8 cellular contexts compared by ENCODE assay signal in genomic region chr16:11345040-11345862, GRCh38. TPM values are rescaled to one million over a fixed set of nuclear protein-coding genes. Genes with fewer than 3 reads are reported as not detected.
DNase-seq lines count a peak whose midpoint lies in the region; ATAC-seq and TF ChIP-seq lines count a peak whose summit lies in the region.

TSS of gene RMI2 (plus strand) at chr16:11345459. CDS start at chr16:11345472, 13 bp downstream.

- H2AK9ac ChIP-seq in IMR-90 (replicated peaks; ENCODE audit: low read depth, low read length, poor library complexity) = peak within 1 kb of the TSS; percentile 53

- H3K36me3 ChIP-seq in IMR-90 (ENCODE audit: control insufficient read depth, insufficient read depth, low read length) (no peaks in the 10 kb centered on the region), OCI-LY7 (ENCODE audit: insufficient read depth, low read length) (peaks cover 31% of the 10 kb centered on the region)

- peak within 1 kb of the TSS; percentile 73 for H3K56ac ChIP-seq in IMR-90 (ENCODE audit: extremely low read depth, insufficient read depth, low read length)

- peak within 1 kb of the TSS; percentile 38 to 74; a peak in 3 of 4 replicates for H4K8ac ChIP-seq in IMR-90 (ENCODE audit: low read depth in 2 of 2, low read length in 2 of 2)

- BruUV-seq in IMR-90 (replicated peaks; lab: Mats Ljungman, UMichigan) (no TSS peak), OCI-LY7 (replicated peaks; lab: Mats Ljungman, UMichigan) (no TSS peak)

- H3K9me1 ChIP-seq in IMR-90 (ENCODE audit: insufficient read depth, low read length) = peaks cover 15% of the 10 kb centered on the region; the same call in 1 of the 2 replicates

- TF ChIP-seq CTCF in IMR-90 (conservative IDR thresholded peaks at IDR 0.05; ENCODE audit: low read depth, low read length) (no peak), OCI-LY7 (conservative IDR thresholded peaks at IDR 0.05; ENCODE audit: low read length) (no peak), epithelial cell of esophagus (IDR thresholded peaks at IDR 0.05; ENCODE audit: insufficient read depth, low read depth, low read length, missing control alignments) (no peak)

- no peak for TF ChIP-seq RAD21 in IMR-90 (IDR thresholded peaks at IDR 0.05; ENCODE audit: low read length)

- CTCF ChIA-PET in IMR-90 (lab: Yijun Ruan, JAX) (no interaction called here), OCI-LY7 (lab: Charles Lee; ENCODE audit: unreplicated experiment) (interaction anchor here (0.6 kb wide), 2 partner anchors 153 to 682 kb away, joined by 6 read pairs; no protein-coding TSS in a partner anchor)

- H4K20me1 ChIP-seq in IMR-90 (ENCODE audit: insufficient read depth, low read length) (no peaks in the 10 kb centered on the region), OCI-LY7 (ENCODE audit: insufficient read depth, low read length) (no peaks in the 10 kb centered on the region)

- H3K4me2 ChIP-seq in IMR-90 (ENCODE audit: low read depth, low read length) = peak within 1 kb of the TSS; percentile 99
- H3K4me2 ChIP-seq in OCI-LY7 (ENCODE audit: low read length) = peak within 1 kb of the TSS; percentile 99

- no peak within 1 kb of the TSS for H2BK120ac ChIP-seq in IMR-90 (ENCODE audit: low read depth, low read length)

- H3K14ac ChIP-seq in IMR-90 (replicated peaks; ENCODE audit: low read depth, low read length) = peak within 1 kb of the TSS; percentile 29

- H3K4me3 ChIP-seq in IMR-90 (ENCODE audit: insufficient read depth, low read depth, low read length) (peak within 1 kb of the TSS; percentile 81), OCI-LY7 (ENCODE audit: low read depth, low read length, poor library complexity, severe bottlenecking) (peak within 1 kb of the TSS; percentile 96), epithelial cell of esophagus (ENCODE audit: low read length) (peak within 1 kb of the TSS; percentile 57), mononuclear cell (ENCODE audit: low read length) (peak within 1 kb of the TSS; percentile 59)

- H3K27me3 ChIP-seq in IMR-90 (ENCODE audit: control insufficient read depth, insufficient read depth, low read length) (no peaks in the 10 kb centered on the region), mononuclear cell (ENCODE audit: insufficient read depth, low read length) (no peaks in the 10 kb centered on the region)

- H4K91ac ChIP-seq in IMR-90 (ENCODE audit: insufficient read depth, low read depth, low read length) = no peak within 1 kb of the TSS

- H3K79me1 ChIP-seq in IMR-90 (ENCODE audit: low read depth in 1 of 2, low read length in 2 of 2) = peaks cover 21 to 48% of the 10 kb centered on the region in 2 experiments

- DNase-seq in DMS114 treated with DMSO at 0.1 percent for 48 hours (lab: John Stamatoyannopoulos, UW; ENCODE audit: unreplicated experiment) (peak; percentile 96), IMR-90 (peak; percentile 93), OCI-LY7 (ENCODE audit: low spot score) (peak; percentile 99), epithelial cell of esophagus (ENCODE audit: low read depth) (peak; percentile 97)
- peak; percentile 97 for DNase-seq in activated CD8-positive, alpha-beta memory T cell treated with anti-CD3 and anti-CD28 coated beads, Interleukin-2, amount 50 U/mL, for 48 hours
- DNase-seq in stimulated activated CD8-positive, alpha-beta memory T cell treated with anti-CD3 and anti-CD28 coated beads, Interleukin-4, amount 100 ng/mL, for 1 hour (ENCODE audit: low read depth in 2 of 2, low spot score in 1 of 2) = peak; percentile 79 to 93

- H2BK20ac ChIP-seq in IMR-90 (ENCODE audit: low read depth, low read length) = no peak within 1 kb of the TSS

- H3K23ac ChIP-seq in IMR-90 (ENCODE audit: low read depth, low read length) = peak within 1 kb of the TSS; percentile 51; the same call in 1 of the 2 replicates

- ATAC-seq in GM21529 (IDR thresholded peaks at IDR 0.05; ENCODE audit: unreplicated experiment) (peak; percentile 98), IMR-90 (ENCODE audit: low read depth) (peak; percentile 99)

- no peaks in the 10 kb centered on the region for H3K9me3 ChIP-seq in IMR-90 (ENCODE audit: control insufficient read depth, insufficient read depth, low read length)
- no peaks in the 10 kb centered on the region for H3K9me3 ChIP-seq in OCI-LY7 (ENCODE audit: low read length)
- no peaks in the 10 kb centered on the region for H3K9me3 ChIP-seq in mononuclear cell (ENCODE audit: low read depth, low read length)

- POLR2A ChIA-PET in IMR-90 (lab: Charles Lee; ENCODE audit: unreplicated experiment) (interaction anchor here (0.6 kb wide), 1 partner anchor 89 kb away, joined by 6 read pairs; the partner anchor contains the start of gene SOCS1), OCI-LY7 (lab: Charles Lee) (interaction anchor here (0.7 to 3.0 kb wide), 5 partner anchors 9 to 269 kb away, joined by 3 to 8 read pairs (median 7); no protein-coding TSS in a partner anchor)

- intact Hi-C loops in IMR-90 (cut with micrococcal nuclease) = no loop called here
- intact Hi-C loops in OCI-LY7 (cut with micrococcal nuclease; ENCODE audit: unreplicated experiment) = loop anchor here (1.0 kb wide), 1 partner anchor 89 kb away; the partner anchor contains the start of gene SOCS1

- WGBS in IMR-90 (ENCODE audit: extremely low coverage in 2 of 2, insufficient read length in 1 of 2), 2 experiments = 0% methylated on average over 17 of the region's 82 CpGs; no CpG with 5 or more reads in 1 of the 2 experiments

- H2AFZ ChIP-seq in IMR-90 (replicated peaks; ENCODE audit: low read length, poor library complexity) (peak within 1 kb of the TSS; percentile 94), OCI-LY7 (ENCODE audit: low read length) (0 out of 2 replicates have a peak within 1 kb of the TSS, but pooled peaks have one; percentile 7)

- no peak within 1 kb of the TSS for H3K27ac ChIP-seq in IMR-90 (ENCODE audit: insufficient read depth, low read length)
- H3K27ac ChIP-seq in OCI-LY7 (ENCODE audit: low read depth, low read length, poor library complexity, severe bottlenecking) = peak within 1 kb of the TSS; percentile 57

- H2BK5ac ChIP-seq in IMR-90 (ENCODE audit: low read depth, low read length, poor library complexity, severe bottlenecking) = peak within 1 kb of the TSS; percentile 69

- H3K9ac ChIP-seq in IMR-90 (ENCODE audit: low read depth, low read length) = peak within 1 kb of the TSS; percentile 83

- no peaks in the 10 kb centered on the region for H3K9me2 ChIP-seq in OCI-LY7 (ENCODE audit: insufficient read depth, low read length)

- peaks cover 20% of the 10 kb centered on the region for H3K4me1 ChIP-seq in IMR-90 (ENCODE audit: control insufficient read depth, insufficient read depth, low read length)
- peaks cover 63% of the 10 kb centered on the region for H3K4me1 ChIP-seq in OCI-LY7 (ENCODE audit: insufficient read depth, low read length, poor library complexity, severe bottlenecking)
- H3K4me1 ChIP-seq in mononuclear cell (ENCODE audit: insufficient read depth, low read length) = peaks cover 32% of the 10 kb centered on the region

- peak within 1 kb of the TSS; percentile 51; the same call in 1 of the 2 replicates for H4K5ac ChIP-seq in IMR-90 (ENCODE audit: low read depth, low read length)

- H3K4ac ChIP-seq in IMR-90 (ENCODE audit: low read depth, low read length) = peak within 1 kb of the TSS; percentile 28; the same call in 1 of the 2 replicates

- H2AK5ac ChIP-seq in IMR-90 (ENCODE audit: low read depth, low read length) = peak within 1 kb of the TSS; percentile 45; the same call in 1 of the 2 replicates

- no peak for TF ChIP-seq POLR2A in IMR-90 (IDR thresholded peaks at IDR 0.05; ENCODE audit: low read depth, low read length)

- H2BK15ac ChIP-seq in IMR-90 (ENCODE audit: low read depth, low read length) = no peak within 1 kb of the TSS

- dilution Hi-C loops in IMR-90 (cut with HindIII; ENCODE audit: low sequenced_read_pairs, unreplicated experiment) = no loop called here

- peak within 1 kb of the TSS; percentile 79; the same call in 1 of the 2 replicates for H3K18ac ChIP-seq in IMR-90 (ENCODE audit: low read depth, low read length)

- H3K79me2 ChIP-seq in OCI-LY7 (ENCODE audit: insufficient read depth, low read depth, low read length) = peaks cover 55% of the 10 kb centered on the region

- in situ Hi-C loops in IMR-90 (cut with MboI; ENCODE audit: low sequenced_read_pairs) = no loop called here

TF ChIP-seq in IMR-90, 13 proteins besides CTCF, POLR2A, EP300 and RAD21:
- peak; percentile 17; the same call in 1 of the 2 replicates for TF ChIP-seq FOS (IDR thresholded peaks at IDR 0.05; ENCODE audit: low read depth, low read length)
- peak; percentile 88; the same call in 1 of the 2 replicates for TF ChIP-seq MXI1 (IDR thresholded peaks at IDR 0.05; ENCODE audit: borderline replicate concordance, low read depth, low read length)
- no peak for TF ChIP-seq SMC3 (IDR thresholded peaks at IDR 0.05; ENCODE audit: low read depth, low read length)
- TF ChIP-seq MAFK (IDR thresholded peaks at IDR 0.05; ENCODE audit: low read depth, low read length) = no peak

RNA-seq across cellular contexts. Expression of gene RMI2, which starts in this region (rescaled TPM):
- 3.2 and 5.8 TPM in 2 replicates for total RNA-seq in IMR-90 (2012; rRNA removed)
- 4.0 and 5.6 TPM in 2 replicates for polyA plus RNA-seq in IMR-90 (2012; rRNA removed)
- 1.7 and 3.8 TPM in 2 replicates for polyA plus RNA-seq in IMR-90 (2012; cell fraction: cytosol; rRNA removed)
- polyA plus RNA-seq in IMR-90 (2012; cell fraction: nucleus; rRNA removed; ENCODE audit: low replicate concordance) = 1.4 and 3.8 TPM in 2 replicates
- 60.4 and 84.5 TPM in 2 replicates for total RNA-seq in OCI-LY7 (2014; rRNA removed; shearing (Covaris generic))
- 126 and 157 TPM in 2 replicates for total RNA-seq in OCI-LY7 (2022)
- 1.2 TPM for total RNA-seq in mononuclear cell
